Comparison of ENCODE assay signal across 9 cellular contexts in the genomic region with DNA sequence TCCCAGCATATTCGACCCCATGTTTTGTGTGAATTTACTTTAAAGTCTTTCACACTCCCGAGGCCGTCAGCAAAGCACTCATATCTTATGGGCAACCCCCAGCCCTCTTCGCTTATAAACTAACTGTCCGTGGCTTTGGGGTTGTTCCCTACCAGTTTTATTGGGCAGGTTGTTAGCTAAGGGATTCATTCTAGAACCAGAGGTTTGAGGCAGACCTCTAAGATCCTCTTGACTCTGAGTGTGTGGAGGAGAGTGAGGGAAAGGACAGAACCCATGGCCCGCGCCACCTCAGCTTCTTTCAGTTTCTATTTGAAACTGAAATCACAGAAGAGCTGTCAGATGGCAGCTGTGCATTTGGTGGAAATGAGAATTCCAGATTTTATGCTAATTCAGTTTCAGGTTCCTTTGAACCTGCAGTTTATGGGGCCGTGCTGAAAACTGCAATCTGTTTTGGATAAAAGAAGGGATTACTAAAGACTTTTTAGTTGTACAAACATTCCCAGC.
DNase-seq lines count a peak whose midpoint lies in the region; ATAC-seq and TF ChIP-seq lines count a peak whose summit lies in the region.
"Had no signal": no experiment of that assay in that cellular context is flagged by ENCODE, and none has a peak within 500 bp of the region (broad histone marks: within the 10 kb centered on the region; RNA-seq: fewer than 3 reads in every experiment).

No MANE protein-coding gene starts in this region.

- ATAC-seq in HG02571 (IDR thresholded peaks at IDR 0.05; ENCODE audit: unreplicated experiment) (peak; percentile 88), mucosa of descending colon (peak; percentile 67)

- intact Hi-C loops in mucosa of descending colon (cut with DNase I, micrococcal nuclease) = no loop called here

- no peaks in the 10 kb centered on the region for H3K9me3 ChIP-seq in mucosa of descending colon

- H3K4me1 ChIP-seq in mucosa of descending colon (ENCODE audit: low read depth) = no peaks in the 10 kb centered on the region

- DNase-seq in NCI-H524 (lab: John Stamatoyannopoulos, UW) (peak; percentile 16 to 71), NCI-H524 treated with DMSO at 0.1 percent for 48 hours (lab: John Stamatoyannopoulos, UW) (no peak), NCI-H1694 (lab: John Stamatoyannopoulos, UW) (peak; percentile 66), mucosa of descending colon (peak in 1 of 3 donors; percentile 34), NCI-H82 treated with DMSO at 0.1 percent for 48 hours (lab: John Stamatoyannopoulos, UW; ENCODE audit: unreplicated experiment) (no peak), NCI-H226 (no peak), 8988T (no peak)
- DNase-seq: NCI-H1048 had no signal

- no peaks in the 10 kb centered on the region for H3K36me3 ChIP-seq in mucosa of descending colon (ENCODE audit: low read depth)

- H3K4me3 ChIP-seq in mucosa of descending colon = no peak overlapping the region

- no peak for TF ChIP-seq CTCF in mucosa of descending colon (IDR thresholded peaks at IDR 0.05)

Comparison
In these comparisons a context has a peak if more than half of its experiments do, and no peak if none do; other contexts are left out.
1. DNase-seq: peak in NCI-H524 (2 of 2) and NCI-H1694 (single experiment); none in NCI-H524 treated with DMSO at 0.1 percent for 48 hours (single experiment), NCI-H82 treated with DMSO at 0.1 percent for 48 hours (single experiment), NCI-H226 (single experiment) and 8988T (single experiment).